In genomic region chr12:34350092-34351041, GRCh38 we compare ENCODE assay signal across 21 cellular contexts.
"Had no signal": no experiment of that assay in that cellular context is flagged by ENCODE, and none has a peak within 500 bp of the region (broad histone marks: within the 10 kb centered on the region; RNA-seq: fewer than 3 reads in every experiment).

No MANE protein-coding gene starts in this region.

- FAIRE-seq: endothelial cell of umbilical vein had no signal

- H3K4me1 ChIP-seq: esophagus squamous epithelium, left ventricle myocardium inferior, tibial artery had no signal

- H3K27me3 Mint-ChIP-seq: activated CD4-positive, alpha-beta memory T cell treated with anti-CD3 and anti-CD28 coated beads for 36 hours; activated naive CD8-positive, alpha-beta T cell treated with anti-CD3 and anti-CD28 coated beads for 36 hours; dendritic cell treated with granulocyte-macrophage colony-stimulating factor and Interleukin-4, amounts not matched to agents 40 ng/mL and 50 ng/mL, for 4 days had no signal

- H3K4me1 Mint-ChIP-seq: activated naive CD8-positive, alpha-beta T cell treated with anti-CD3 and anti-CD28 coated beads for 36 hours; immature natural killer cell; nephron progenitor cell had no signal

- H3K27ac Mint-ChIP-seq: activated CD4-positive, alpha-beta memory T cell treated with anti-CD3 and anti-CD28 coated beads for 36 hours; activated naive CD8-positive, alpha-beta T cell treated with anti-CD3 and anti-CD28 coated beads for 36 hours; dendritic cell treated with granulocyte-macrophage colony-stimulating factor and Interleukin-4, amounts not matched to agents 40 ng/mL and 50 ng/mL, for 4 days; immature natural killer cell; nephron progenitor cell had no signal

- H3K4me3 Mint-ChIP-seq: activated CD4-positive, alpha-beta memory T cell treated with anti-CD3 and anti-CD28 coated beads for 36 hours; activated naive CD8-positive, alpha-beta T cell treated with anti-CD3 and anti-CD28 coated beads for 36 hours; dendritic cell treated with granulocyte-macrophage colony-stimulating factor and Interleukin-4, amounts not matched to agents 40 ng/mL and 50 ng/mL, for 4 days; immature natural killer cell; nephron progenitor cell had no signal

- H3K36me3 ChIP-seq: esophagus squamous epithelium, left ventricle myocardium inferior, tibial artery had no signal

- DNase-seq: activated CD4-positive, alpha-beta memory T cell treated with anti-CD3 and anti-CD28 coated beads for 36 hours; activated naive CD8-positive, alpha-beta T cell treated with anti-CD3 and anti-CD28 coated beads for 36 hours; activated T-cell treated with anti-CD3 and anti-CD28 coated beads for 4 hours; amniotic stem cell; effector memory CD4-positive, alpha-beta T cell; esophagus squamous epithelium; immature natural killer cell; kidney glomerular epithelial cell; left ventricle myocardium inferior; mammary epithelial cell; nephron progenitor cell; occipital lobe; posterior cingulate gyrus; stimulated activated CD4-positive, alpha-beta T cell treated with anti-CD3 and anti-CD28 coated beads, Interleukin-1b, Interleukin-23, amount 100 ng/mL, for 48 hours; stimulated activated CD8-positive, alpha-beta memory T cell treated with anti-CD3 and anti-CD28 coated beads, Interleukin-4, amount 100 ng/mL, for 48 hours; stimulated activated naive CD4-positive, alpha-beta T cell; substantia nigra; T1000; tibial artery had no signal

- H3K4me3 ChIP-seq: esophagus squamous epithelium, left ventricle myocardium inferior, tibial artery had no signal
